In the genomic region with DNA sequence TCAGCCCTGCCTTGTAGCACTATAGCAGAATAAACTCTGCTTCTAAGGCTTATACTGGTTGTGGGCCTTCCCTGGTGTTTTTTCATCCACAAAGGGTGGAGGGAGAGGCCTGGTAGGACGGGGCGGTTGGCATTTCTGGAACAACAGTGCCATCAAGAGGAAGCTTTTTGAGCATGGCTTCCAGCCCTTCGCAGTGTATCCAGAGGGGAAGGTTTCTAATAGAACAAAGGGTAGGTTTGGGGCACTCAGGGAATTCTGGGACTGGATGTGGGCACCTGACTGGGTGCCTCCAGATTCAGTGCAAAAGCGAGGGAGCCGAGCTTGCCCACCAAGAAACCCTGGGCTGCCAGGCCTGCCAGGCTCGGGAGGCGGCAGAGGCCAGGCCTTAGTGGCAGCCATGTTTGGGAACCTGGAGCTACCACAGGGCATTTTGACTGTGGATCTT, we compare ENCODE assay signal across 8 cellular contexts.
DNase-seq lines count a peak whose midpoint lies in the region; ATAC-seq and TF ChIP-seq lines count a peak whose summit lies in the region.

No MANE protein-coding gene starts in this region.

- intact Hi-C loops in CD4-positive, alpha-beta memory T cell (cut with micrococcal nuclease), result no loop called here

- peak overlapping the region in 1 of 8 donors; percentile 57 for H3K4me3 Mint-ChIP-seq in CD4-positive, alpha-beta memory T cell

- H3K36me3 ChIP-seq in CD4-positive, alpha-beta memory T cell (ENCODE audit: insufficient read depth, low read length), result no peaks in the 10 kb centered on the region

- H3K27me3 Mint-ChIP-seq in CD4-positive, alpha-beta memory T cell, result no peaks in the 10 kb centered on the region

- no peaks in the 10 kb centered on the region for H3K4me1 ChIP-seq in CD4-positive, alpha-beta memory T cell (ENCODE audit: insufficient read depth, low read length)

- peaks cover 0 to 5% (median 0%) of the 10 kb centered on the region in 8 donors for H3K9me3 Mint-ChIP-seq in CD4-positive, alpha-beta memory T cell

- POLR2A ChIA-PET in CD4-positive, alpha-beta memory T cell (lab: Charles Lee; ENCODE audit: partially characterized antibody), result no interaction called here

- DNase-seq in CD4-positive, alpha-beta memory T cell, result peak in 4 of 5 donors; percentile 69 to 78 (median 74)
- peak; percentile 39 for DNase-seq in GM19238 (ENCODE audit: insufficient read length, low spot score)
- DNase-seq in NCI-H69 (lab: John Stamatoyannopoulos, UW), result peak; percentile 74
- DNase-seq in effector CD4-positive, alpha-beta T cell, result peak; percentile 27
- DNase-seq in omental fat pad (ENCODE audit: low spot score), result peak; percentile 42
- DNase-seq in HuH-7 (ENCODE audit: low spot score), result no peak
- DNase-seq in SW 1271 (lab: John Stamatoyannopoulos, UW), result no peak

- TF ChIP-seq CTCF in omental fat pad (IDR thresholded peaks at IDR 0.05), result no peak

- CTCF ChIA-PET in CD4-positive, alpha-beta memory T cell (lab: Charles Lee; ENCODE audit: partially characterized antibody), result no interaction called here

- ATAC-seq in HG03432 (IDR thresholded peaks at IDR 0.05; ENCODE audit: unreplicated experiment) (peak; percentile 65), omental fat pad (ENCODE audit: low FRiP score) (peak; percentile 82)

- H3K9me3 ChIP-seq in CD4-positive, alpha-beta memory T cell (ENCODE audit: control insufficient read depth in 1 of 2, low read length in 2 of 2), result no peaks in the 10 kb centered on the region

- H3K27ac Mint-ChIP-seq in CD4-positive, alpha-beta memory T cell, result peak overlapping the region in 1 of 7 donors; percentile 68

- H3K4me1 Mint-ChIP-seq in CD4-positive, alpha-beta memory T cell, result peaks cover 0 to 8% (median 2%) of the 10 kb centered on the region in 4 donors

- H3K27ac ChIP-seq in CD4-positive, alpha-beta memory T cell (ENCODE audit: low read depth, low read length), result no peak overlapping the region

- H3K36me3 Mint-ChIP-seq in CD4-positive, alpha-beta memory T cell, result no peaks in the 10 kb centered on the region

- H3K27me3 ChIP-seq in CD4-positive, alpha-beta memory T cell (ENCODE audit: insufficient read depth, low read length), result no peaks in the 10 kb centered on the region

- H3K4me3 ChIP-seq in CD4-positive, alpha-beta memory T cell (ENCODE audit: low read length in 2 of 2), result no peak overlapping the region

Comparison
In these comparisons a context has a peak if more than half of its experiments do, and no peak if none do; other contexts are left out.
1. DNase-seq: peak in CD4-positive, alpha-beta memory T cell (4 of 5), GM19238 (single experiment), NCI-H69 (single experiment), effector CD4-positive, alpha-beta T cell (single experiment) and omental fat pad (single experiment); none in HuH-7 (single experiment) and SW 1271 (0 of 2).